ENCODE assay signal across 20 cellular contexts in genomic region chr9:133477461-133477860, GRCh38. TPM values are rescaled to one million over a fixed set of nuclear protein-coding genes. Genes with fewer than 3 reads are reported as not detected.
DNase-seq lines count a peak whose midpoint lies in the region; FAIRE-seq and TF ChIP-seq lines count a peak whose summit lies in the region.
"Had no signal": no experiment of that assay in that cellular context is flagged by ENCODE, and none has a peak within 500 bp of the region (broad histone marks: within the 10 kb centered on the region; RNA-seq: fewer than 3 reads in every experiment).

No MANE protein-coding gene starts in this region.

- no peak for TF ChIP-seq CTCF in mammary epithelial cell (conservative IDR thresholded peaks at IDR 0.05 in 1 of 2, IDR thresholded peaks at IDR 0.05 in 1 of 2; ENCODE audit: extremely low read depth in 1 of 2, insufficient read depth in 1 of 2, low read depth in 1 of 2, low read length in 2 of 2)
- TF ChIP-seq CTCF in breast epithelium (IDR thresholded peaks at IDR 0.05): no peak
- no peak for TF ChIP-seq CTCF in OCI-LY1 (IDR thresholded peaks at IDR 0.05; ENCODE audit: low read length)
- no peak for TF ChIP-seq CTCF in endothelial cell of umbilical vein (IDR thresholded peaks at IDR 0.05; ENCODE audit: extremely low read depth in 1 of 2, insufficient read depth in 1 of 2, low read depth in 1 of 2, low read length in 2 of 2)
- TF ChIP-seq CTCF in smooth muscle cell (IDR thresholded peaks at IDR 0.05; ENCODE audit: borderline replicate concordance, insufficient read depth, poor library complexity, severe bottlenecking): no peak

- H3K27me3 ChIP-seq in mammary epithelial cell (ENCODE audit: insufficient read depth, low read length) (no peaks in the 10 kb centered on the region), breast epithelium (peaks cover 0 to 8% of the 10 kb centered on the region in 2 donors), OCI-LY1 (ENCODE audit: insufficient read depth, low read length) (no peaks in the 10 kb centered on the region), endothelial cell of umbilical vein (ENCODE audit: control insufficient read depth in 2 of 2, insufficient read depth in 2 of 2, low read length in 2 of 2) (no peaks in the 10 kb centered on the region), smooth muscle cell (ENCODE audit: low read depth) (no peaks in the 10 kb centered on the region)
- H3K27me3 ChIP-seq: upper lobe of right lung had no signal

- peaks cover 35% of the 10 kb centered on the region for H3K79me2 ChIP-seq in mammary epithelial cell (ENCODE audit: insufficient read depth, low read length)
- H3K79me2 ChIP-seq in OCI-LY1 (ENCODE audit: insufficient read depth, low read length): no peaks in the 10 kb centered on the region
- peaks cover 8% of the 10 kb centered on the region for H3K79me2 ChIP-seq in endothelial cell of umbilical vein (ENCODE audit: control insufficient read depth, insufficient read depth, low read length)
- H3K79me2 ChIP-seq in smooth muscle cell (ENCODE audit: low read depth): peaks cover 12% of the 10 kb centered on the region

- H4K20me1 ChIP-seq in mammary epithelial cell (ENCODE audit: insufficient read depth, low read length): no peaks in the 10 kb centered on the region
- no peaks in the 10 kb centered on the region for H4K20me1 ChIP-seq in OCI-LY1 (ENCODE audit: insufficient read depth, low read length)
- H4K20me1 ChIP-seq in endothelial cell of umbilical vein (replicated peaks; ENCODE audit: control insufficient read depth, extremely low read depth, insufficient read depth, low read length): no peaks in the 10 kb centered on the region
- H4K20me1 ChIP-seq in smooth muscle cell (ENCODE audit: low read depth): peaks cover 15% of the 10 kb centered on the region

- no peak for FAIRE-seq in endothelial cell of umbilical vein (lab: Jason Lieb, UNC)
- FAIRE-seq: HTR-8/SVneo had no signal

- H3K9me2 ChIP-seq in OCI-LY1 (ENCODE audit: low read depth, low read length): no peaks in the 10 kb centered on the region

- H3K9me1 ChIP-seq in endothelial cell of umbilical vein (replicated peaks; ENCODE audit: control insufficient read depth, extremely low read depth, insufficient read depth, low read length): no peaks in the 10 kb centered on the region

- H3K36me3 ChIP-seq in mammary epithelial cell (ENCODE audit: insufficient read depth, low read length): peaks cover 2% of the 10 kb centered on the region
- no peaks in the 10 kb centered on the region for H3K36me3 ChIP-seq in breast epithelium
- H3K36me3 ChIP-seq in OCI-LY1 (ENCODE audit: insufficient read depth, low read length): peaks cover 14% of the 10 kb centered on the region
- H3K36me3 ChIP-seq in endothelial cell of umbilical vein (ENCODE audit: control insufficient read depth in 2 of 2, extremely low read depth in 1 of 2, insufficient read depth in 2 of 2, low read length in 2 of 2): peaks cover 3 to 31% of the 10 kb centered on the region in 2 experiments
- no peaks in the 10 kb centered on the region for H3K36me3 ChIP-seq in smooth muscle cell (ENCODE audit: low read depth)
- H3K36me3 ChIP-seq: upper lobe of right lung had no signal

- TF ChIP-seq POLR2A in breast epithelium (IDR thresholded peaks at IDR 0.05): no peak
- no peak for TF ChIP-seq POLR2A in endothelial cell of umbilical vein (IDR thresholded peaks at IDR 0.05; ENCODE audit: low read depth, low read length)

- peak overlapping the region; percentile 15 for H3K9ac ChIP-seq in mammary epithelial cell (ENCODE audit: insufficient read depth, low read length)
- H3K9ac ChIP-seq in OCI-LY1 (ENCODE audit: low read length): no peak overlapping the region; the same call in 1 of the 2 replicates
- peak overlapping the region; percentile 84 for H3K9ac ChIP-seq in endothelial cell of umbilical vein (replicated peaks; ENCODE audit: extremely low read depth, insufficient read depth, low read length)
- H3K9ac ChIP-seq in smooth muscle cell (ENCODE audit: low read depth): no peak overlapping the region

- dilution Hi-C loops in mammary epithelial cell (cut with HindIII; ENCODE audit: low sequenced_read_pairs): no loop called here
- dilution Hi-C loops in endothelial cell of umbilical vein (cut with MboI; ENCODE audit: extremely low pct_ligation_motif_present, low sequenced_read_pairs): no loop called here

- H3F3A ChIP-seq in OCI-LY1 (ENCODE audit: insufficient read depth, low read length) (no peaks in the 10 kb centered on the region), smooth muscle cell (ENCODE audit: low read depth) (no peaks in the 10 kb centered on the region)

- CTCF ChIA-PET in mammary epithelial cell (lab: Charles Lee; ENCODE audit: low non-redundant PET): no interaction called here
- CTCF ChIA-PET in endothelial cell of umbilical vein (lab: Charles Lee): interaction anchor here (2.0 kb wide), 1 partner anchor 9 kb away, joined by 6 read pairs; no protein-coding TSS in a partner anchor

- no peaks in the 10 kb centered on the region for H3K9me3 ChIP-seq in mammary epithelial cell (replicated peaks; ENCODE audit: insufficient read depth, low read length)
- no peaks in the 10 kb centered on the region for H3K9me3 ChIP-seq in breast epithelium
- no peaks in the 10 kb centered on the region for H3K9me3 ChIP-seq in OCI-LY1 (ENCODE audit: low read length)
- no peaks in the 10 kb centered on the region for H3K9me3 ChIP-seq in endothelial cell of umbilical vein (replicated peaks; ENCODE audit: control insufficient read depth, insufficient read depth, low read length)
- no peaks in the 10 kb centered on the region for H3K9me3 ChIP-seq in smooth muscle cell (replicated peaks; ENCODE audit: low read depth)
- H3K9me3 ChIP-seq: upper lobe of right lung had no signal

- BruUV-seq in mammary epithelial cell (replicated peaks; lab: Mats Ljungman, UMichigan) (no TSS peak), endothelial cell of umbilical vein (replicated peaks; lab: Mats Ljungman, UMichigan) (no TSS peak)

- WGBS in mammary epithelial cell (ENCODE audit: low coverage, missing lambda C conversion rate): 85% methylated on average over 4 of the region's 4 CpGs
- WGBS in smooth muscle cell (ENCODE audit: low lambda C conversion rate): 93% methylated on average over 4 of the region's 4 CpGs

- in situ Hi-C loops in mammary epithelial cell (cut with MboI; ENCODE audit: low sequenced_read_pairs in 2 of 2): no loop called here

- intact Hi-C loops in mammary epithelial cell (cut with micrococcal nuclease) (loop anchor here (5.0 kb wide), 1 partner anchor 125 kb away; no protein-coding TSS in a partner anchor), breast epithelium (cut with DNase I; ENCODE audit: low total_unique reads) (no loop called here), endothelial cell of umbilical vein (cut with micrococcal nuclease) (no loop called here)

- no peak overlapping the region for H2AFZ ChIP-seq in mammary epithelial cell (ENCODE audit: low read depth, low read length)
- no peak overlapping the region for H2AFZ ChIP-seq in OCI-LY1 (ENCODE audit: low read length)
- H2AFZ ChIP-seq in endothelial cell of umbilical vein (ENCODE audit: low read depth, low read length): no peak overlapping the region
- H2AFZ ChIP-seq in smooth muscle cell (ENCODE audit: low read depth): no peak overlapping the region

- POLR2A ChIA-PET in endothelial cell of umbilical vein (lab: Charles Lee): interaction anchor here (2.7 kb wide), 1 partner anchor 18 kb away, joined by 8 read pairs; the partner anchor contains the start of gene CACFD1

- DNase-seq in mammary epithelial cell (no peak), breast epithelium (ENCODE audit: low spot score in 2 of 2) (no peak), endothelial cell of umbilical vein (ENCODE audit: low read depth, low spot score) (no peak), smooth muscle cell (lab: John Stamatoyannopoulos, UW; ENCODE audit: unreplicated experiment) (no peak), SK-N-DZ (ENCODE audit: low spot score) (no peak), activated gamma-delta T cell treated with Interleukin-2 at 50 U/mL for 16 hours (no peak)
- DNase-seq in stimulated activated naive CD4-positive, alpha-beta T cell treated with Interleukin-2 at 50 U/mL for 16 hours (lab: John Stamatoyannopoulos, UW): no peak
- DNase-seq: anterior cingulate cortex; effector memory CD8-positive, alpha-beta T cell; GDM1; head of caudate nucleus; NCI-H1417; NCI-H774 had no signal

- H3K4me3 ChIP-seq in mammary epithelial cell (replicated peaks in 1 of 3; ENCODE audit: insufficient read depth in 1 of 3, low read depth in 2 of 3, low read length in 3 of 3): peak overlapping the region in 1 of 3 experiments; percentile 77
- H3K4me3 ChIP-seq in breast epithelium: no peak overlapping the region
- peak overlapping the region; percentile 82 for H3K4me3 ChIP-seq in OCI-LY1 (ENCODE audit: low read depth, low read length, poor library complexity, severe bottlenecking)
- no peak overlapping the region for H3K4me3 ChIP-seq in endothelial cell of umbilical vein (replicated peaks in 1 of 3; ENCODE audit: insufficient read depth in 1 of 3, low read depth in 1 of 3, low read length in 3 of 3)
- H3K4me3 ChIP-seq in smooth muscle cell: no peak overlapping the region

- H3K4me1 ChIP-seq in mammary epithelial cell (ENCODE audit: insufficient read depth, low read length) (peaks cover 23% of the 10 kb centered on the region), breast epithelium (no peaks in the 10 kb centered on the region), OCI-LY1 (ENCODE audit: insufficient read depth, low read length, severe bottlenecking) (peaks cover 20% of the 10 kb centered on the region), endothelial cell of umbilical vein (ENCODE audit: control insufficient read depth, extremely low read depth, insufficient read depth, low read length) (peaks cover 6% of the 10 kb centered on the region), smooth muscle cell (ENCODE audit: low read depth) (peaks cover 11% of the 10 kb centered on the region)

- H3K27ac ChIP-seq in mammary epithelial cell (ENCODE audit: insufficient read depth, low read depth, low read length) (no peak overlapping the region), breast epithelium (no peak overlapping the region), OCI-LY1 (ENCODE audit: low read depth, low read length, poor library complexity, severe bottlenecking) (peak overlapping the region; percentile 16), endothelial cell of umbilical vein (ENCODE audit: insufficient read depth, low read depth, low read length) (no peak overlapping the region), smooth muscle cell (ENCODE audit: low read depth) (no peak overlapping the region)
- H3K27ac ChIP-seq: upper lobe of right lung had no signal

- H3K4me2 ChIP-seq in mammary epithelial cell (ENCODE audit: insufficient read depth, low read depth, low read length) (peak overlapping the region; percentile 97), OCI-LY1 (ENCODE audit: low read length) (peak overlapping the region; percentile 90), endothelial cell of umbilical vein (ENCODE audit: insufficient read depth, low read length) (peak overlapping the region; percentile 48), smooth muscle cell (peak overlapping the region; percentile 100)

RNA-seq across cellular contexts. Expression of gene SLC2A6, which starts 1.4 kb away (rescaled TPM):
- total RNA-seq in mammary epithelial cell: 10 to 100 TPM; 24.7 to 31.3 TPM
- polyA plus RNA-seq in mammary epithelial cell: 31.1 TPM
- 16.3 TPM for polyA minus RNA-seq in mammary epithelial cell
- 1 to 10 TPM; 1.8 to 2.0 (median 1.8) TPM for total RNA-seq in breast epithelium
- total RNA-seq in endothelial cell of umbilical vein: 35.7 and 39.0 TPM in 2 replicates
- polyA plus RNA-seq in endothelial cell of umbilical vein: 39.6 and 56.1 TPM in 2 replicates
- polyA plus RNA-seq in endothelial cell of umbilical vein (2011; cell fraction: cytosol; rRNA removed): 22.2 and 35.3 TPM in 2 replicates
- polyA plus RNA-seq in endothelial cell of umbilical vein (2011; cell fraction: nucleus; rRNA removed): 30.6 and 37.6 TPM in 2 replicates
- 28.1 and 30.1 TPM in 2 replicates for polyA plus RNA-seq in endothelial cell of umbilical vein (2012)
- 28.7 and 32.0 TPM in 2 replicates for polyA minus RNA-seq in endothelial cell of umbilical vein
- 19.4 TPM for polyA minus RNA-seq in endothelial cell of umbilical vein (2011; cell fraction: cytosol; rRNA and poly(A)+ RNA removed)
- polyA minus RNA-seq in endothelial cell of umbilical vein (2011; cell fraction: nucleus; rRNA and poly(A)+ RNA removed): 23.5 and 30.4 TPM in 2 replicates
- 12.7 and 13.8 TPM in 2 replicates for total RNA-seq in smooth muscle cell
- polyA plus RNA-seq in smooth muscle cell: 21.0 and 28.3 TPM in 2 replicates
- polyA plus RNA-seq in SK-N-DZ (2014; cell fraction: cytosol; rRNA removed): 12.3 and 16.2 TPM in 2 replicates
- polyA plus RNA-seq in SK-N-DZ (2014; cell fraction: nucleus; rRNA removed): 11.7 and 14.6 TPM in 2 replicates

RNA-seq across cellular contexts. Expression of gene CACFD1, which starts 17.7 kb away (rescaled TPM):
- total RNA-seq in mammary epithelial cell (1 to 10 TPM; 4.4 to 6.8 TPM), breast epithelium (10 to 100 TPM in 2 of 3 donors, 1 to 10 TPM in 1; 5.0 to 19.5 (median 13.4) TPM), endothelial cell of umbilical vein (9.7 and 9.8 TPM in 2 replicates), smooth muscle cell (5.8 and 8.9 TPM in 2 replicates)
- polyA plus RNA-seq in mammary epithelial cell (2.3 TPM), endothelial cell of umbilical vein (11.5 and 14.0 TPM in 2 replicates), smooth muscle cell (22.8 and 27.1 TPM in 2 replicates)
- polyA minus RNA-seq in mammary epithelial cell (19.3 TPM), endothelial cell of umbilical vein (15.5 and 23.6 TPM in 2 replicates)
- 8.3 and 10.5 TPM in 2 replicates for polyA plus RNA-seq in endothelial cell of umbilical vein (2011; cell fraction: cytosol; rRNA removed)
- 12.6 and 12.9 TPM in 2 replicates for polyA plus RNA-seq in endothelial cell of umbilical vein (2011; cell fraction: nucleus; rRNA removed)
- polyA plus RNA-seq in endothelial cell of umbilical vein (2012): 4.2 and 7.4 TPM in 2 replicates
- polyA minus RNA-seq in endothelial cell of umbilical vein (2011; cell fraction: cytosol; rRNA and poly(A)+ RNA removed): 4.8 TPM
- 12.0 and 13.8 TPM in 2 replicates for polyA minus RNA-seq in endothelial cell of umbilical vein (2011; cell fraction: nucleus; rRNA and poly(A)+ RNA removed)
- polyA plus RNA-seq in SK-N-DZ (2014; cell fraction: cytosol; rRNA removed): 18.9 and 19.6 TPM in 2 replicates
- polyA plus RNA-seq in SK-N-DZ (2014; cell fraction: nucleus; rRNA removed): 14.7 and 19.8 TPM in 2 replicates

RNA-seq across cellular contexts. Expression of gene MYMK, which starts 47.3 kb away (rescaled TPM):
- not detected for total RNA-seq in mammary epithelial cell
- polyA plus RNA-seq in mammary epithelial cell: not detected
- polyA minus RNA-seq in mammary epithelial cell: not detected
- not detected for total RNA-seq in breast epithelium
- total RNA-seq in endothelial cell of umbilical vein: not detected in 2 replicates
- not detected in 2 replicates for polyA plus RNA-seq in endothelial cell of umbilical vein
- polyA plus RNA-seq in endothelial cell of umbilical vein (2011; cell fraction: cytosol; rRNA removed): not detected in 2 replicates
- polyA plus RNA-seq in endothelial cell of umbilical vein (2011; cell fraction: nucleus; rRNA removed): not detected in 2 replicates
- not detected in 2 replicates for polyA plus RNA-seq in endothelial cell of umbilical vein (2012)
- not detected in 2 replicates for polyA minus RNA-seq in endothelial cell of umbilical vein
- polyA minus RNA-seq in endothelial cell of umbilical vein (2011; cell fraction: cytosol; rRNA and poly(A)+ RNA removed): not detected
- not detected in 2 replicates for polyA minus RNA-seq in endothelial cell of umbilical vein (2011; cell fraction: nucleus; rRNA and poly(A)+ RNA removed)
- total RNA-seq in smooth muscle cell: not detected in 2 replicates
- not detected in 2 replicates for polyA plus RNA-seq in smooth muscle cell
- not detected in 2 replicates for polyA plus RNA-seq in SK-N-DZ (2014; cell fraction: cytosol; rRNA removed)
- polyA plus RNA-seq in SK-N-DZ (2014; cell fraction: nucleus; rRNA removed): not detected in 2 replicates
- total RNA-seq: activated CD8-positive, alpha-beta memory T cell treated with anti-CD3 and anti-CD28 coated beads for 36 hours; lung microvascular endothelial cell; sciatic nerve; T-helper 1 cell treated with Interleukin-12 subunit alpha and Interleukin-12 subunit beta and Interleukin-4 antibody, amounts not matched to agents 30 ng/mL and 1 ng/mL, for 36 hours; upper lobe of right lung had no signal

RNA-seq across cellular contexts. Expression of gene ADAMTS13, which starts 55.3 kb away (rescaled TPM):
- 1 to 10 TPM; 2.0 to 5.2 TPM for total RNA-seq in mammary epithelial cell
- 1.8 TPM for polyA plus RNA-seq in mammary epithelial cell
- polyA minus RNA-seq in mammary epithelial cell: 1.9 TPM
- total RNA-seq in breast epithelium: 1 to 10 TPM in 1 of 3 donors, under 1 TPM in 2; 0.88 to 2.9 (median 0.96) TPM
- total RNA-seq in endothelial cell of umbilical vein: 1.4 and 2.5 TPM in 2 replicates
- 1.5 and 1.8 TPM in 2 replicates for polyA plus RNA-seq in endothelial cell of umbilical vein
- polyA plus RNA-seq in endothelial cell of umbilical vein (2011; cell fraction: cytosol; rRNA removed): 0.35 and 0.68 TPM in 2 replicates
- polyA plus RNA-seq in endothelial cell of umbilical vein (2011; cell fraction: nucleus; rRNA removed): 6.8 and 7.8 TPM in 2 replicates
- 1.6 and 2.4 TPM in 2 replicates for polyA plus RNA-seq in endothelial cell of umbilical vein (2012)
- 0.44 and 0.98 TPM in 2 replicates for polyA minus RNA-seq in endothelial cell of umbilical vein
- polyA minus RNA-seq in endothelial cell of umbilical vein (2011; cell fraction: cytosol; rRNA and poly(A)+ RNA removed): 0.61 TPM
- polyA minus RNA-seq in endothelial cell of umbilical vein (2011; cell fraction: nucleus; rRNA and poly(A)+ RNA removed): 0.96 and 1.6 TPM in 2 replicates
- total RNA-seq in smooth muscle cell: 1.4 and 3.1 TPM in 2 replicates
- 3.7 and 6.8 TPM in 2 replicates for polyA plus RNA-seq in smooth muscle cell
- 1.1 and 2.9 TPM in 2 replicates for polyA plus RNA-seq in SK-N-DZ (2014; cell fraction: cytosol; rRNA removed)
- polyA plus RNA-seq in SK-N-DZ (2014; cell fraction: nucleus; rRNA removed): 18.7 and 20.6 TPM in 2 replicates

RNA-seq across cellular contexts. Expression of gene ADAMTSL2, which starts 57.0 kb away (rescaled TPM):
- total RNA-seq in mammary epithelial cell (under 1 TPM in 1 of 2 donors, not detected in 1; under 0.01 TPM), breast epithelium (under 1 TPM; 0.33 to 0.80 (median 0.44) TPM), endothelial cell of umbilical vein (not detected in 2 replicates), smooth muscle cell (8.1 and 8.9 TPM in 2 replicates)
- polyA plus RNA-seq in mammary epithelial cell (not detected), endothelial cell of umbilical vein (not detected in 2 replicates), smooth muscle cell (8.9 and 10.5 TPM in 2 replicates)
- polyA minus RNA-seq in mammary epithelial cell (not detected), endothelial cell of umbilical vein (not detected in 2 replicates)
- not detected in 2 replicates for polyA plus RNA-seq in endothelial cell of umbilical vein (2011; cell fraction: cytosol; rRNA removed)
- polyA plus RNA-seq in endothelial cell of umbilical vein (2011; cell fraction: nucleus; rRNA removed): not detected in 2 replicates
- polyA plus RNA-seq in endothelial cell of umbilical vein (2012): not detected in 2 replicates
- not detected for polyA minus RNA-seq in endothelial cell of umbilical vein (2011; cell fraction: cytosol; rRNA and poly(A)+ RNA removed)
- not detected in 2 replicates for polyA minus RNA-seq in endothelial cell of umbilical vein (2011; cell fraction: nucleus; rRNA and poly(A)+ RNA removed)
- 6.8 and 6.9 TPM in 2 replicates for polyA plus RNA-seq in SK-N-DZ (2014; cell fraction: cytosol; rRNA removed)
- 9.5 and 10.8 TPM in 2 replicates for polyA plus RNA-seq in SK-N-DZ (2014; cell fraction: nucleus; rRNA removed)
- total RNA-seq: T-helper 1 cell treated with Interleukin-12 subunit alpha and Interleukin-12 subunit beta and Interleukin-4 antibody, amounts not matched to agents 30 ng/mL and 1 ng/mL, for 36 hours had no signal

Comparison
In these comparisons a context has a peak if more than half of its experiments do, and no peak if none do; other contexts are left out.
1. H3K4me2 ChIP-seq: peak in every context shown above with its lines; median percentile 100 in smooth muscle cell; 97 in mammary epithelial cell; 90 in OCI-LY1; 48 in endothelial cell of umbilical vein.
2. H3K9ac ChIP-seq: peak in mammary epithelial cell (single experiment) and endothelial cell of umbilical vein (single experiment); none in OCI-LY1 (single experiment) and smooth muscle cell (single experiment).